ENCODE assay signal across 24 cellular contexts in the genomic region with DNA sequence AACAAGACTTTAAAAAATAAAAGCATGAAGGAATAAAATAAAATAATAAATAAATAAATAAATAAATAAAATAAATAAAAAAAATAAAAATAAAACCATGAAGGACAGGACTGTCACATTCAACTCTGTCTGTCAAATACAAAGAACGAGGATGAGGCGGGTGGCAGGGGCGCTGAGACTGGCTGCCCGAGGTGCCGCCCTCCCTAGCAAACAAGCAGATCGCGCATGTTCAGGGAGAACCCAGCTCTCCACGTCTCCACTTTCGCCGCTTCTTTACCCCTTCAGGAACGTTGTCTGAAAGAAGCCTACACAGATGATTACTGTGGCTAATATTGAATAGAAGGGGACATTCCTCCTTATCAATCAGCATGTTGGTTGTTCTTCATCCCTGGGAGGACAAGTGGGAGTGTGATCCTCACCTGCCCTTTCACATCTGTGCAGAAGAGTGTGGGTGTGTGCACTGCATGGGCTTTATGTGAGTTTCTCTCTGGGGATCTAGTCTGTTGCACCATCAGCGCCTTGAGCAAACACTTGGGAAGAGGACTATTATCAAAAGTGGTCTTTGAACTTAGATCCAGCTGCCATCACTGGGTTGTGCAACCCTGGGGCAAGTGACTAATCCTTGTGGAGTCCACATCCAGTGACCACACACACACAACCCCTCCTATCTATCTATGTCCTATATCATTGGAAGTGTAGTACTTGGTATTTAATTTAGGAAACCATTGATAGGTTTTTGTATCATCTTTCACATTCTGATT.
"Had no signal": no experiment of that assay in that cellular context is flagged by ENCODE, and none has a peak within 500 bp of the region (broad histone marks: within the 10 kb centered on the region; RNA-seq: fewer than 3 reads in every experiment).

No MANE protein-coding gene starts in this region.

- H3K4me3 Mint-ChIP-seq: activated CD4-positive, alpha-beta memory T cell treated with anti-CD3 and anti-CD28 coated beads, Interleukin-2, amount 10 ng/mL, durations not matched to agents 7 days and 5 days; activated CD4-positive, alpha-beta T cell treated with anti-CD3 and anti-CD28 coated beads, Interleukin-2, amount 10 ng/mL, durations not matched to agents 24 days and 14 days; activated naive CD4-positive, alpha-beta T cell treated with anti-CD3 and anti-CD28 coated beads for 36 hours; activated naive CD8-positive, alpha-beta T cell treated with anti-CD3 and anti-CD28 coated beads, Interleukin-2, amount 10 ng/mL, durations not matched to agents 7 days and 5 days; activated T-cell treated with anti-CD3 and anti-CD28 coated beads, Interleukin-2, amount 50 U/mL, for 72 hours; natural killer cell; stimulated activated effector memory CD8-positive, alpha-beta T cell treated with anti-CD3 and anti-CD28 coated beads, Interleukin-12 subunit alpha, Interleukin-12 subunit beta, amount 100 ng/mL, for 72 hours; type B pancreatic cell had no signal

- H3K9me3 Mint-ChIP-seq: activated CD4-positive, alpha-beta T cell treated with anti-CD3 and anti-CD28 coated beads, Interleukin-2, amount 10 ng/mL, durations not matched to agents 24 days and 14 days had no signal

- H3K27me3 ChIP-seq: breast epithelium, colonic mucosa, esophagus squamous epithelium, gastroesophageal sphincter, ovary, vagina had no signal

- H3K4me1 ChIP-seq: breast epithelium, colonic mucosa, esophagus squamous epithelium, gastroesophageal sphincter, psoas muscle, vagina had no signal

- H3K27ac ChIP-seq: breast epithelium, colonic mucosa, dorsolateral prefrontal cortex, esophagus squamous epithelium, gastroesophageal sphincter, ovary, psoas muscle, skin epidermis, vagina had no signal

- H3K9me3 ChIP-seq: breast epithelium, colonic mucosa, ovary, psoas muscle, vagina had no signal

- H3K36me3 Mint-ChIP-seq: activated naive CD8-positive, alpha-beta T cell treated with anti-CD3 and anti-CD28 coated beads, Interleukin-2, amount 10 ng/mL, durations not matched to agents 7 days and 5 days; natural killer cell; stimulated activated effector memory CD8-positive, alpha-beta T cell treated with anti-CD3 and anti-CD28 coated beads, Interleukin-12 subunit alpha, Interleukin-12 subunit beta, amount 100 ng/mL, for 72 hours; type B pancreatic cell had no signal

- ATAC-seq: activated CD4-positive, CD25-positive, alpha-beta regulatory T cell treated with anti-CD3 and anti-CD28 coated beads, Interleukin-2, amount 50 U/mL, for 24 hours; activated T-cell treated with anti-CD3 and anti-CD28 coated beads, Interleukin-2, amount 50 U/mL, for 72 hours; gastroesophageal sphincter; natural killer cell; psoas muscle; right cardiac atrium; stimulated activated effector memory CD8-positive, alpha-beta T cell treated with anti-CD3 and anti-CD28 coated beads, Interleukin-12 subunit alpha, Interleukin-12 subunit beta, amount 100 ng/mL, for 72 hours had no signal

- DNase-seq: activated CD4-positive, alpha-beta memory T cell treated with anti-CD3 and anti-CD28 coated beads, Interleukin-2, amount 10 ng/mL, durations not matched to agents 7 days and 5 days; activated CD4-positive, alpha-beta T cell treated with anti-CD3 and anti-CD28 coated beads, Interleukin-2, amount 10 ng/mL, durations not matched to agents 24 days and 14 days; activated effector memory CD4-positive, alpha-beta T cell treated with Interleukin-2 at 50 U/mL for 16 hours; activated naive CD4-positive, alpha-beta T cell treated with anti-CD3 and anti-CD28 coated beads for 36 hours; activated naive CD8-positive, alpha-beta T cell treated with anti-CD3 and anti-CD28 coated beads, Interleukin-2, amount 10 ng/mL, durations not matched to agents 7 days and 5 days; activated T-cell treated with anti-CD3 and anti-CD28 coated beads, Interleukin-2, amount 50 U/mL, for 72 hours; amniotic stem cell; colonic mucosa; dorsolateral prefrontal cortex; esophagus squamous epithelium; head of caudate nucleus; midbrain; natural killer cell; ovary; psoas muscle; right cardiac atrium; stimulated activated CD4-positive, alpha-beta T cell treated with anti-CD3 and anti-CD28 coated beads, Interleukin-1b, Interleukin-23, amount 100 ng/mL, for 48 hours had no signal

- H3K27ac Mint-ChIP-seq: activated CD4-positive, alpha-beta memory T cell treated with anti-CD3 and anti-CD28 coated beads, Interleukin-2, amount 10 ng/mL, durations not matched to agents 7 days and 5 days; activated CD4-positive, alpha-beta T cell treated with anti-CD3 and anti-CD28 coated beads, Interleukin-2, amount 10 ng/mL, durations not matched to agents 24 days and 14 days; activated naive CD4-positive, alpha-beta T cell treated with anti-CD3 and anti-CD28 coated beads for 36 hours; activated naive CD8-positive, alpha-beta T cell treated with anti-CD3 and anti-CD28 coated beads, Interleukin-2, amount 10 ng/mL, durations not matched to agents 7 days and 5 days; activated T-cell treated with anti-CD3 and anti-CD28 coated beads, Interleukin-2, amount 50 U/mL, for 72 hours; natural killer cell; stimulated activated effector memory CD8-positive, alpha-beta T cell treated with anti-CD3 and anti-CD28 coated beads, Interleukin-12 subunit alpha, Interleukin-12 subunit beta, amount 100 ng/mL, for 72 hours; type B pancreatic cell had no signal

- H3K27me3 Mint-ChIP-seq: activated CD4-positive, alpha-beta memory T cell treated with anti-CD3 and anti-CD28 coated beads, Interleukin-2, amount 10 ng/mL, durations not matched to agents 7 days and 5 days; activated CD4-positive, alpha-beta T cell treated with anti-CD3 and anti-CD28 coated beads, Interleukin-2, amount 10 ng/mL, durations not matched to agents 24 days and 14 days; activated naive CD8-positive, alpha-beta T cell treated with anti-CD3 and anti-CD28 coated beads, Interleukin-2, amount 10 ng/mL, durations not matched to agents 7 days and 5 days had no signal

- H3K36me3 ChIP-seq: breast epithelium, colonic mucosa, esophagus squamous epithelium, gastroesophageal sphincter, ovary, vagina had no signal

- H3K4me1 Mint-ChIP-seq: activated CD4-positive, alpha-beta memory T cell treated with anti-CD3 and anti-CD28 coated beads, Interleukin-2, amount 10 ng/mL, durations not matched to agents 7 days and 5 days; activated CD4-positive, alpha-beta T cell treated with anti-CD3 and anti-CD28 coated beads, Interleukin-2, amount 10 ng/mL, durations not matched to agents 24 days and 14 days; activated naive CD8-positive, alpha-beta T cell treated with anti-CD3 and anti-CD28 coated beads, Interleukin-2, amount 10 ng/mL, durations not matched to agents 7 days and 5 days; natural killer cell; stimulated activated effector memory CD8-positive, alpha-beta T cell treated with anti-CD3 and anti-CD28 coated beads, Interleukin-12 subunit alpha, Interleukin-12 subunit beta, amount 100 ng/mL, for 72 hours had no signal

- H3K4me3 ChIP-seq: breast epithelium, colonic mucosa, dorsolateral prefrontal cortex, esophagus squamous epithelium, gastroesophageal sphincter, ovary, psoas muscle, skin epidermis, vagina had no signal
